ENCODE assay signal across 11 cellular contexts in the genomic region with DNA sequence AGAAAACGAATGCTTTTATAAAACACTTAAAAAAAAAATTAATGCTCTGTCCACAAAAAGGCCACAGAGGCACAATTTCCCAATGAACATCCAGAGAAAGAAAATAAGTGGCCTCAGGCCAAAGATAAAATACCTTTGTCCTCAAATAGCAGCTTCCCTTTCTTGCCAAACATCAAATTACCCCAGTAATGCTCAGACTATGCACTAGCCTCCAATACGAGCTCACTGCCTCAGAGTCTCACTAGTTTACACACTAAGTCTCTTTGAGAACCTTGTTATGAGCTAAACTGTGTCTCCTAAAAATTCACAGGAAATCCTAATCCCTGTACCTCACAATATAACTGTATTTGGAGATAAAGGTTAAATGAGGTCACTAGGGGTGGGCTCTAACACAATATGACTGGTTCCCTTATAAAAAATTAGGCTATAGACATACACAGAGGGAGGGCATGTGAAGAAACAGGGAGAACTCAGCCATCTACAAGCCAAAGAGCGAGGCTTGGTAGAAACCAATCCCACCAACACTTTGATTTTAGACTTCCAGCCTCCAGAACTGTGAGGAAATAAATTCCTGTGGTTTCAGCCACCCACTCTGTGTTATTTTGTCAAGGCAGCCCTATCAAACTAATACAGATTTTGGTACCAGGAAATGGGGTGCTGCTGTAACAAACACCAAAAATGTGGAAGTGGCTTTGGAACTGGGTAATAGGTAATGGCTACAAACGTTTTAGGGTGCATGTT. TPM values are rescaled to one million over a fixed set of nuclear protein-coding genes. Genes with fewer than 3 reads are reported as not detected.
DNase-seq lines count a peak whose midpoint lies in the region; ATAC-seq and TF ChIP-seq lines count a peak whose summit lies in the region.
"Had no signal": no experiment of that assay in that cellular context is flagged by ENCODE, and none has a peak within 500 bp of the region (broad histone marks: within the 10 kb centered on the region; RNA-seq: fewer than 3 reads in every experiment).

No MANE protein-coding gene starts in this region.

- no peaks in the 10 kb centered on the region for H3K4me1 Mint-ChIP-seq in stimulated activated memory B cell treated with anti-CD40 and anti-IgM and Interleukin-4, amounts not matched to agents 10 μg/mL and 1 μg/mL and 100 μg/mL, for 72 hours

- H3K27me3 Mint-ChIP-seq in stimulated activated memory B cell treated with anti-CD40 and anti-IgM and Interleukin-4, amounts not matched to agents 10 μg/mL and 1 μg/mL and 100 μg/mL, for 72 hours: peaks cover 19% of the 10 kb centered on the region

- peaks cover 77% of the 10 kb centered on the region for H3K79me2 ChIP-seq in smooth muscle cell (ENCODE audit: low read depth)

- H3K27ac ChIP-seq in smooth muscle cell (ENCODE audit: low read depth): peak overlapping the region; percentile 63
- H3K27ac ChIP-seq: SJSA1 had no signal

- in situ Hi-C loops in SK-MEL-5 (cut with HindIII; ENCODE audit: low pct_unique_long_range_greater_than_20kb, low sequenced_read_pairs): no loop called here

- peaks cover 3% of the 10 kb centered on the region for H4K20me1 ChIP-seq in smooth muscle cell (ENCODE audit: low read depth)

- H3K9ac ChIP-seq in smooth muscle cell (ENCODE audit: low read depth): no peak overlapping the region

- H3K4me2 ChIP-seq in smooth muscle cell: peak overlapping the region; percentile 55

- no peaks in the 10 kb centered on the region for H3K36me3 ChIP-seq in smooth muscle cell (ENCODE audit: low read depth)
- H3K36me3 ChIP-seq: SJSA1 had no signal

- H3K27ac Mint-ChIP-seq in stimulated activated memory B cell treated with anti-CD40 and anti-IgM and Interleukin-4, amounts not matched to agents 10 μg/mL and 1 μg/mL and 100 μg/mL, for 72 hours: no peak overlapping the region
- H3K27ac Mint-ChIP-seq: activated CD4-positive, alpha-beta memory T cell treated with anti-CD3 and anti-CD28 coated beads for 36 hours had no signal

- H3K4me1 ChIP-seq in smooth muscle cell (ENCODE audit: low read depth): peaks cover 23% of the 10 kb centered on the region

- H2AFZ ChIP-seq in smooth muscle cell (ENCODE audit: low read depth): no peak overlapping the region

- no peak overlapping the region for H3K4me3 ChIP-seq in fibroblast of pulmonary artery (replicated peaks; ENCODE audit: low read depth, low read length)
- no peak overlapping the region for H3K4me3 ChIP-seq in smooth muscle cell
- H3K4me3 ChIP-seq: SJSA1 had no signal

- H3K27me3 ChIP-seq in smooth muscle cell (ENCODE audit: low read depth): no peaks in the 10 kb centered on the region
- H3K27me3 ChIP-seq: SJSA1 had no signal

- H3K9me3 Mint-ChIP-seq in stimulated activated memory B cell treated with anti-CD40 and anti-IgM and Interleukin-4, amounts not matched to agents 10 μg/mL and 1 μg/mL and 100 μg/mL, for 72 hours: peaks cover 10% of the 10 kb centered on the region

- 50% methylated on average over 4 of the region's 4 CpGs for WGBS in smooth muscle cell (ENCODE audit: low lambda C conversion rate)

- DNase-seq in GM04504 (ENCODE audit: low read depth) (peak; percentile 8), SK-MEL-5 (ENCODE audit: low read depth, low spot score) (peak; percentile 4), fibroblast of pulmonary artery (ENCODE audit: low read depth) (peak; percentile 87), smooth muscle cell (lab: John Stamatoyannopoulos, UW; ENCODE audit: unreplicated experiment) (no peak)
- DNase-seq: activated CD4-positive, alpha-beta memory T cell treated with anti-CD3 and anti-CD28 coated beads for 36 hours; amygdala; DND-41 had no signal

- H3K9me3 ChIP-seq in smooth muscle cell (replicated peaks; ENCODE audit: low read depth): no peaks in the 10 kb centered on the region
- H3K9me3 ChIP-seq: SJSA1 had no signal

- ATAC-seq in HG03175 (IDR thresholded peaks at IDR 0.05; ENCODE audit: unreplicated experiment) (no peak), HG03196 (IDR thresholded peaks at IDR 0.05; ENCODE audit: unreplicated experiment) (no peak)
- no peak for ATAC-seq in stimulated activated memory B cell treated with anti-CD40 and anti-IgM and Interleukin-4, amounts not matched to agents 10 μg/mL and 1 μg/mL and 100 μg/mL, for 72 hours

- H3K4me3 Mint-ChIP-seq in stimulated activated memory B cell treated with anti-CD40 and anti-IgM and Interleukin-4, amounts not matched to agents 10 μg/mL and 1 μg/mL and 100 μg/mL, for 72 hours: no peak overlapping the region
- H3K4me3 Mint-ChIP-seq: activated CD4-positive, alpha-beta memory T cell treated with anti-CD3 and anti-CD28 coated beads for 36 hours had no signal

- H3K36me3 Mint-ChIP-seq in stimulated activated memory B cell treated with anti-CD40 and anti-IgM and Interleukin-4, amounts not matched to agents 10 μg/mL and 1 μg/mL and 100 μg/mL, for 72 hours: no peaks in the 10 kb centered on the region
- H3K36me3 Mint-ChIP-seq: activated CD4-positive, alpha-beta memory T cell treated with anti-CD3 and anti-CD28 coated beads for 36 hours had no signal

- TF ChIP-seq CTCF in fibroblast of pulmonary artery (IDR thresholded peaks at IDR 0.05; ENCODE audit: low read length, missing control alignments) (no peak), smooth muscle cell (IDR thresholded peaks at IDR 0.05; ENCODE audit: borderline replicate concordance, insufficient read depth, poor library complexity, severe bottlenecking) (no peak)

- peaks cover 28% of the 10 kb centered on the region for H3F3A ChIP-seq in smooth muscle cell (ENCODE audit: low read depth)

RNA-seq across cellular contexts. Expression of a gene that starts 4.4 kb away (rescaled TPM):
- total RNA-seq in SK-MEL-5 (2014; rRNA removed; shearing (Covaris generic)): 28.4 and 29.4 TPM in 2 replicates
- polyA plus RNA-seq in SK-MEL-5 (2015; cell fraction: cytosol; rRNA removed): 18.5 and 29.4 TPM in 2 replicates
- 73.8 and 81.1 TPM in 2 replicates for polyA plus RNA-seq in SK-MEL-5 (2015; cell fraction: nucleus; rRNA removed)
- 48.6 and 69.5 TPM in 2 replicates for total RNA-seq in smooth muscle cell
- polyA plus RNA-seq in smooth muscle cell: 16.2 and 19.2 TPM in 2 replicates
- total RNA-seq: activated CD4-positive, alpha-beta memory T cell treated with anti-CD3 and anti-CD28 coated beads for 36 hours had no signal
